29 cellular contexts compared by ENCODE assay signal in the genomic region with DNA sequence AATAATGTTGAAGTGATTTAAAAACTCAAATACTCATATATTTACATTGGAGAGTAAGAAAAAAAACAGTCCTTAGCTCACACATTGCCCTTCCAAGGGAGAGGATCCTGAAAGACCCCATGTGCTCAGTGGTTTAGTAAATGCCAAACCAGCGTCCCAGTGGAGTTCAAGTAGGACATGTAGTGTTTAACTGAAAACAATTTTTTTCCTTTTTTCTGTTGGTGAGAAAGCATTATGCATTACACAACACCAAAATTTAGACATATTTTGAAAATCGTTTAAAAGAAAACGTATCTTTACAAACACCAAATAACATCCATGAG. TPM values are rescaled to one million over a fixed set of nuclear protein-coding genes. Genes with fewer than 3 reads are reported as not detected.
DNase-seq lines count a peak whose midpoint lies in the region; ATAC-seq, FAIRE-seq and TF ChIP-seq lines count a peak whose summit lies in the region.
"Had no signal": no experiment of that assay in that cellular context is flagged by ENCODE, and none has a peak within 500 bp of the region (broad histone marks: within the 10 kb centered on the region; RNA-seq: fewer than 3 reads in every experiment).

No MANE protein-coding gene starts in this region.

- H3K4me3 ChIP-seq in A549, result peak overlapping the region; percentile 27
- peak overlapping the region in 1 of 2 experiments; percentile 48; a peak in 2 of 4 replicates for H3K4me3 ChIP-seq in HCT116 (replicated peaks in 1 of 2; ENCODE audit: low read depth in 1 of 2, low read length in 2 of 2)
- peak overlapping the region; percentile 26 for H3K4me3 ChIP-seq in astrocyte (ENCODE audit: insufficient read depth, low read depth, low read length)
- H3K4me3 ChIP-seq: pancreas, Peyer's patch, spleen had no signal

- 23% methylated on average over 3 of the region's 3 CpGs for WGBS in A549 (ENCODE audit: missing lambda C conversion rate)

- H3K36me3 Mint-ChIP-seq in astrocyte (ENCODE audit: low read depth, unreplicated experiment) (peaks cover 16% of the 10 kb centered on the region), neural crest cell (ENCODE audit: low read depth) (peaks cover 17% of the 10 kb centered on the region), WTC11 (peaks cover 29% of the 10 kb centered on the region)

- H3K4me1 Mint-ChIP-seq in astrocyte (ENCODE audit: low read depth, unreplicated experiment) (peaks cover 17% of the 10 kb centered on the region), neural crest cell (peaks cover 3% of the 10 kb centered on the region), WTC11 (no peaks in the 10 kb centered on the region)
- H3K4me1 Mint-ChIP-seq: nephron; stimulated activated naive CD8-positive, alpha-beta T cell treated with anti-CD3 and anti-CD28 coated beads, Interleukin-15, amount 100 ng/mL, for 72 hours had no signal

- H3K4me2 ChIP-seq in A549, result peak overlapping the region; percentile 85
- H3K4me2 ChIP-seq in HCT116 (ENCODE audit: low read length), result peak overlapping the region; percentile 76
- H3K4me2 ChIP-seq in astrocyte (ENCODE audit: low read length), result peak overlapping the region; percentile 62

- H2AFZ ChIP-seq in HCT116 (ENCODE audit: low read depth, low read length, poor library complexity, severe bottlenecking) (no peak overlapping the region), astrocyte (ENCODE audit: low read depth, low read length) (no peak overlapping the region)

- H3K9ac ChIP-seq in HCT116 (ENCODE audit: low read length) (peak overlapping the region; percentile 31), astrocyte (ENCODE audit: low read length) (peak overlapping the region; percentile 12)

- BruUV-seq in HCT116 (replicated peaks; lab: Mats Ljungman, UMichigan), result no TSS peak

- H4K20me1 ChIP-seq in HCT116 (ENCODE audit: insufficient read depth), result no peaks in the 10 kb centered on the region
- H4K20me1 ChIP-seq in astrocyte (ENCODE audit: insufficient read depth, low read length), result no peaks in the 10 kb centered on the region

- no peaks in the 10 kb centered on the region for H3K27me3 Mint-ChIP-seq in astrocyte (ENCODE audit: low read depth, unreplicated experiment)
- H3K27me3 Mint-ChIP-seq in neural crest cell (ENCODE audit: low read depth), result no peaks in the 10 kb centered on the region
- no peaks in the 10 kb centered on the region for H3K27me3 Mint-ChIP-seq in WTC11 (ENCODE audit: low read depth)
- H3K27me3 Mint-ChIP-seq: stimulated activated naive CD8-positive, alpha-beta T cell treated with anti-CD3 and anti-CD28 coated beads, Interleukin-15, amount 100 ng/mL, for 72 hours had no signal

- FAIRE-seq in A549 (lab: Jason Lieb, UNC), result no peak
- no peak for FAIRE-seq in astrocyte (lab: Jason Lieb, UNC)
- FAIRE-seq: pancreas, urothelium cell line had no signal

- TF ChIP-seq CTCF in A549 (IDR thresholded peaks at IDR 0.05) (no peak), HCT116 (IDR thresholded peaks at IDR 0.05 in 2 of 3, conservative IDR thresholded peaks at IDR 0.05 in 1 of 3; ENCODE audit: borderline replicate concordance in 1 of 3, insufficient read depth in 1 of 3, low read depth in 2 of 3, low read length in 2 of 3) (no peak), astrocyte (IDR thresholded peaks at IDR 0.05; ENCODE audit: insufficient read depth, low read depth, low read length) (no peak), neural crest cell (conservative IDR thresholded peaks at IDR 0.05) (no peak), WTC11 (IDR thresholded peaks at IDR 0.05) (no peak)

- DNase-seq in A549 (ENCODE audit: low read depth in 1 of 2, low spot score in 1 of 2), result no peak
- no peak for DNase-seq in HCT116 (ENCODE audit: low read depth, low spot score)
- DNase-seq in astrocyte (ENCODE audit: low read depth), result no peak
- DNase-seq in neural crest cell (ENCODE audit: low read depth, low spot score), result no peak
- no peak for DNase-seq in WTC11 (ENCODE audit: low spot score)
- no peak for DNase-seq in NCI-H1694 treated with DMSO at 0.1 percent for 48 hours (lab: John Stamatoyannopoulos, UW)
- no peak for DNase-seq in cardiac septum (ENCODE audit: low spot score)
- DNase-seq: activated CD4-positive, alpha-beta T cell treated with anti-CD3 and anti-CD28 coated beads, Interleukin-2, amount 50 U/mL, for 48 hours; activated naive CD4-positive, alpha-beta T cell treated with Interleukin-2 at 50 U/mL for 16 hours; activated T-cell treated with anti-CD3 and anti-CD28 coated beads, Interleukin-2, amount 50 U/mL, for 72 hours; AML-193; CD8-positive, alpha-beta T cell; DMS 273 treated with DMSO at 0.1 percent for 48 hours; H7; hypothalamus; left cardiac atrium; NCI-H1436 treated with DMSO at 0.1 percent for 48 hours; NCI-H345; pancreas; Peyer's patch; spleen; stimulated activated CD4-positive, alpha-beta T cell treated with anti-CD3 and anti-CD28 coated beads, Interleukin-2, amount 100 ng/mL, for 24 hours; stimulated activated naive CD8-positive, alpha-beta T cell treated with anti-CD3 and anti-CD28 coated beads, Interleukin-15, amount 100 ng/mL, for 72 hours had no signal

- H3K9me3 Mint-ChIP-seq in astrocyte (ENCODE audit: unreplicated experiment) (no peaks in the 10 kb centered on the region), neural crest cell (no peaks in the 10 kb centered on the region), WTC11 (no peaks in the 10 kb centered on the region)
- H3K9me3 Mint-ChIP-seq: activated T-cell treated with anti-CD3 and anti-CD28 coated beads, Interleukin-2, amount 50 U/mL, for 72 hours; CD8-positive, alpha-beta T cell; nephron; stimulated activated naive CD8-positive, alpha-beta T cell treated with anti-CD3 and anti-CD28 coated beads, Interleukin-15, amount 100 ng/mL, for 72 hours; T-helper 1 cell treated with Interleukin-12 subunit alpha and Interleukin-12 subunit beta and Interleukin-4 antibody, amounts not matched to agents 30 μg/mL and 1 μg/mL, for 36 hours had no signal

- H3K27ac ChIP-seq in A549 (peak overlapping the region; percentile 65 to 83), HCT116 (ENCODE audit: low read depth, low read length) (peak overlapping the region; percentile 7; the same call in 1 of the 2 replicates), astrocyte (ENCODE audit: low read depth, low read length) (peak overlapping the region; percentile 71)
- H3K27ac ChIP-seq: HL-60, pancreas, Peyer's patch, spleen had no signal

- H3K4me3 Mint-ChIP-seq in astrocyte (ENCODE audit: unreplicated experiment) (peak overlapping the region; percentile 8), neural crest cell (no peak overlapping the region), WTC11 (no peak overlapping the region)
- H3K4me3 Mint-ChIP-seq: activated T-cell treated with anti-CD3 and anti-CD28 coated beads, Interleukin-2, amount 50 U/mL, for 72 hours; CD8-positive, alpha-beta T cell; nephron; stimulated activated naive CD8-positive, alpha-beta T cell treated with anti-CD3 and anti-CD28 coated beads, Interleukin-15, amount 100 ng/mL, for 72 hours; T-helper 1 cell treated with Interleukin-12 subunit alpha and Interleukin-12 subunit beta and Interleukin-4 antibody, amounts not matched to agents 30 μg/mL and 1 μg/mL, for 36 hours had no signal

- CTCF ChIA-PET in A549 (lab: Yijun Ruan, JAX) (interaction anchor here (1.3 to 2.2 kb wide), 3 partner anchors 9 to 33 kb away, joined by 3 to 6 read pairs (median 5); a partner anchor contains a TSS), HCT116 (lab: Charles Lee) (interaction anchor here (1.1 to 1.3 kb wide), 2 partner anchors 127 to 296 kb away, joined by 4 read pairs; no protein-coding TSS in a partner anchor), WTC11 (lab: Charles Lee) (no interaction called here)

- no peaks in the 10 kb centered on the region for H3K27me3 ChIP-seq in HCT116 (ENCODE audit: insufficient read depth, low read length)
- H3K27me3 ChIP-seq in astrocyte (ENCODE audit: insufficient read depth, low read length), result no peaks in the 10 kb centered on the region
- H3K27me3 ChIP-seq: pancreas, Peyer's patch, spleen had no signal

- intact Hi-C loops in HCT116 (cut with micrococcal nuclease), result loop anchor here (5.0 kb wide), 2 partner anchors 377 to 492 kb away; no protein-coding TSS in a partner anchor
- intact Hi-C loops in cardiac septum (cut with DNase I), result no loop called here

- TF ChIP-seq POLR2A in A549 (IDR thresholded peaks at IDR 0.05; ENCODE audit: low read length) (no peak), HCT116 (IDR thresholded peaks at IDR 0.05; ENCODE audit: borderline replicate concordance, extremely low read depth, insufficient read depth, insufficient read length) (no peak)

- H3K9me2 ChIP-seq in HCT116 (ENCODE audit: insufficient read depth), result no peaks in the 10 kb centered on the region

- peak; percentile 19 to 64; a peak in 4 of 6 replicates for ATAC-seq in A549
- ATAC-seq in HCT116, result peak; percentile 33
- ATAC-seq in WTC11, result no peak
- ATAC-seq in GM21526 (IDR thresholded peaks at IDR 0.05; ENCODE audit: low FRiP score, unreplicated experiment), result no peak
- ATAC-seq: activated CD4-positive, CD25-positive, alpha-beta regulatory T cell treated with anti-CD3 and anti-CD28 coated beads, Interleukin-2, amount 50 U/mL, for 24 hours; CD8-positive, alpha-beta T cell; left cardiac atrium; pancreas; stimulated activated naive CD8-positive, alpha-beta T cell treated with anti-CD3 and anti-CD28 coated beads, Interleukin-15, amount 100 ng/mL, for 72 hours had no signal

- H3K27ac Mint-ChIP-seq in astrocyte (ENCODE audit: unreplicated experiment), result peak overlapping the region; percentile 38
- peak overlapping the region; percentile 35 for H3K27ac Mint-ChIP-seq in neural crest cell (ENCODE audit: unreplicated experiment)
- H3K27ac Mint-ChIP-seq in WTC11, result no peak overlapping the region
- H3K27ac Mint-ChIP-seq: activated T-cell treated with anti-CD3 and anti-CD28 coated beads, Interleukin-2, amount 50 U/mL, for 72 hours; CD8-positive, alpha-beta T cell; nephron; stimulated activated naive CD8-positive, alpha-beta T cell treated with anti-CD3 and anti-CD28 coated beads, Interleukin-15, amount 100 ng/mL, for 72 hours; T-helper 1 cell treated with Interleukin-12 subunit alpha and Interleukin-12 subunit beta and Interleukin-4 antibody, amounts not matched to agents 30 μg/mL and 1 μg/mL, for 36 hours had no signal

- no peaks in the 10 kb centered on the region for H3K79me2 ChIP-seq in HCT116 (ENCODE audit: insufficient read depth, low read length)
- no peaks in the 10 kb centered on the region for H3K79me2 ChIP-seq in astrocyte (ENCODE audit: insufficient read depth, low read length)

- no peak for TF ChIP-seq EP300 in A549 (IDR thresholded peaks at IDR 0.05)

- RAD21 ChIA-PET in HCT116 (lab: Charles Lee; ENCODE audit: low non-redundant PET in 1 of 2, low total read pairs in 2 of 2, uncharacterized antibody in 2 of 2, unreplicated experiment in 2 of 2), result no interaction called here

- peaks cover 25% of the 10 kb centered on the region for H3K4me1 ChIP-seq in A549
- peaks cover 13 to 23% of the 10 kb centered on the region in 2 experiments for H3K4me1 ChIP-seq in HCT116 (ENCODE audit: control insufficient read depth in 1 of 2, insufficient read depth in 2 of 2, low read length in 2 of 2)
- H3K4me1 ChIP-seq in astrocyte (ENCODE audit: insufficient read depth, low read length), result peaks cover 10% of the 10 kb centered on the region
- H3K4me1 ChIP-seq: pancreas, Peyer's patch, spleen had no signal

- POLR2A ChIA-PET in A549 (lab: Yijun Ruan, JAX) (interaction anchor here (1.9 kb wide), 2 partner anchors 9 to 34 kb away, joined by 7 to 10 read pairs; a partner anchor contains a TSS), HCT116 (lab: Charles Lee) (no interaction called here), WTC11 (lab: Charles Lee) (no interaction called here)

- H3K9me3 ChIP-seq in A549 (no peaks in the 10 kb centered on the region), HCT116 (ENCODE audit: control insufficient read depth in 1 of 2, insufficient read depth in 1 of 2, low read depth in 1 of 2, low read length in 2 of 2) (no peaks in the 10 kb centered on the region), astrocyte (ENCODE audit: insufficient read depth, low read depth, low read length) (no peaks in the 10 kb centered on the region)
- H3K9me3 ChIP-seq: pancreas, Peyer's patch, spleen had no signal

- TF ChIP-seq RAD21 in A549 (conservative IDR thresholded peaks at IDR 0.05 in 1 of 2, IDR thresholded peaks at IDR 0.05 in 1 of 2) (no peak), HCT116 (IDR thresholded peaks at IDR 0.05; ENCODE audit: low read depth) (no peak)

- peaks cover 6 to 8% of the 10 kb centered on the region in 2 experiments; a peak in 2 of 4 replicates for H3K36me3 ChIP-seq in HCT116 (ENCODE audit: control insufficient read depth in 1 of 2, insufficient read depth in 2 of 2, low read length in 2 of 2)
- peaks cover 16% of the 10 kb centered on the region for H3K36me3 ChIP-seq in astrocyte (ENCODE audit: insufficient read depth, low read length)

RNA-seq across cellular contexts. Expression of a gene that starts 33.6 kb away (rescaled TPM):
- 35.0 and 40.4 TPM in 2 replicates for polyA plus RNA-seq in A549 (2011; rRNA removed)
- 22.4 and 22.5 TPM in 2 replicates for polyA plus RNA-seq in A549 (2012; cell fraction: cytosol; rRNA removed)
- polyA plus RNA-seq in A549 (2012; cell fraction: nucleus; rRNA removed), result 11.2 and 15.4 TPM in 2 replicates
- 33.7 to 37.0 TPM (median 34.3 TPM) in 3 replicates for polyA plus RNA-seq in A549 (2017; fragmentation: RNase III; extraction: RNeasy Plus Mini Kit Qiagen cat#74134 plus additional on column Dnase treatment)
- 11.8 and 12.8 TPM in 2 replicates for polyA minus RNA-seq in A549 (2011; rRNA and poly(A)+ RNA removed)
- total RNA-seq in HCT116 (2021; ENCODE audit: unreplicated experiment), result 23.9 TPM
- 17.8 and 20.4 TPM in 2 replicates for polyA plus RNA-seq in HCT116 (2012)
- 7.3 and 7.8 TPM in 2 replicates for total RNA-seq in astrocyte
- 38.8 and 41.6 TPM in 2 replicates for total RNA-seq in neural crest cell
- 21.1 to 28.9 TPM (median 24.0 TPM) in 3 replicates for total RNA-seq in WTC11 (2021)
- total RNA-seq in cardiac septum, result 25.2 TPM

RNA-seq across cellular contexts. Expression of a gene that starts 33.8 kb away (rescaled TPM):
- polyA plus RNA-seq in A549 (2011; rRNA removed) (14.6 and 19.2 TPM in 2 replicates), A549 (2017; fragmentation: RNase III; extraction: RNeasy Plus Mini Kit Qiagen cat#74134 plus additional on column Dnase treatment) (20.3 to 23.3 TPM (median 22.1 TPM) in 3 replicates)
- 8.1 and 11.7 TPM in 2 replicates for polyA plus RNA-seq in A549 (2012; cell fraction: cytosol; rRNA removed)
- polyA plus RNA-seq in A549 (2012; cell fraction: nucleus; rRNA removed), result 3.2 and 5.8 TPM in 2 replicates
- polyA minus RNA-seq in A549 (2011; rRNA and poly(A)+ RNA removed), result 1.1 and 2.6 TPM in 2 replicates
- total RNA-seq in HCT116 (2021; ENCODE audit: unreplicated experiment) (11.2 TPM), astrocyte (5.3 and 5.4 TPM in 2 replicates), neural crest cell (13.5 and 14.3 TPM in 2 replicates), WTC11 (2021) (7.1 to 8.0 TPM (median 7.4 TPM) in 3 replicates), cardiac septum (11.8 TPM)
- polyA plus RNA-seq in HCT116 (2012), result 5.4 and 7.4 TPM in 2 replicates

RNA-seq across cellular contexts. Expression of a gene that starts 55.5 kb away (rescaled TPM):
- polyA plus RNA-seq in A549 (2011; rRNA removed), result 34.5 and 37.0 TPM in 2 replicates
- polyA plus RNA-seq in A549 (2012; cell fraction: cytosol; rRNA removed), result 15.4 and 16.5 TPM in 2 replicates
- 3.6 and 5.2 TPM in 2 replicates for polyA plus RNA-seq in A549 (2012; cell fraction: nucleus; rRNA removed)
- polyA plus RNA-seq in A549 (2017; fragmentation: RNase III; extraction: RNeasy Plus Mini Kit Qiagen cat#74134 plus additional on column Dnase treatment), result 27.0 to 31.3 TPM (median 29.9 TPM) in 3 replicates
- polyA minus RNA-seq in A549 (2011; rRNA and poly(A)+ RNA removed), result 8.0 and 8.6 TPM in 2 replicates
- total RNA-seq in HCT116 (2021; ENCODE audit: unreplicated experiment), result 19.5 TPM
- 12.9 and 15.9 TPM in 2 replicates for polyA plus RNA-seq in HCT116 (2012)
- 9.1 and 9.8 TPM in 2 replicates for total RNA-seq in astrocyte
- total RNA-seq in neural crest cell, result 31.1 and 31.2 TPM in 2 replicates
- total RNA-seq in WTC11 (2021), result 24.7 to 25.6 TPM (median 25.5 TPM) in 3 replicates
- 17.3 TPM for total RNA-seq in cardiac septum

RNA-seq across cellular contexts. Expression of a gene that starts 55.9 kb away (rescaled TPM):
- polyA plus RNA-seq in A549 (2011; rRNA removed) (18.0 and 23.9 TPM in 2 replicates), A549 (2017; fragmentation: RNase III; extraction: RNeasy Plus Mini Kit Qiagen cat#74134 plus additional on column Dnase treatment) (11.0 to 13.5 TPM (median 13.3 TPM) in 3 replicates)
- polyA plus RNA-seq in A549 (2012; cell fraction: cytosol; rRNA removed), result 10.6 and 12.9 TPM in 2 replicates
- polyA plus RNA-seq in A549 (2012; cell fraction: nucleus; rRNA removed), result 8.2 and 14.3 TPM in 2 replicates
- 5.2 and 6.9 TPM in 2 replicates for polyA minus RNA-seq in A549 (2011; rRNA and poly(A)+ RNA removed)
- total RNA-seq in HCT116 (2021; ENCODE audit: unreplicated experiment) (14.2 TPM), astrocyte (15.8 and 16.1 TPM in 2 replicates), neural crest cell (19.5 and 20.5 TPM in 2 replicates), WTC11 (2021) (16.7 to 18.1 TPM (median 17.2 TPM) in 3 replicates), cardiac septum (58.1 TPM)
- 12.3 and 13.4 TPM in 2 replicates for polyA plus RNA-seq in HCT116 (2012)

Comparison
In these comparisons a context has a peak if more than half of its experiments do, and no peak if none do; other contexts are left out.
1. ATAC-seq: peak in A549 (2 of 2) and HCT116 (single experiment); none in WTC11 (single experiment) and GM21526 (single experiment).
2. H3K27ac ChIP-seq: peak in every context shown above with its lines; median percentile 74 in A549; 71 in astrocyte; 7 in HCT116.
3. Peak in every context shown above with its lines, with median percentiles within 50 percentile points of each other: H3K4me2 ChIP-seq.